ENCODE assay signal across 8 cellular contexts in genomic region chr19:40284501-40285352, GRCh38. TPM values are rescaled to one million over a fixed set of nuclear protein-coding genes. Genes with fewer than 3 reads are reported as not detected.
DNase-seq lines count a peak whose midpoint lies in the region; ATAC-seq and TF ChIP-seq lines count a peak whose summit lies in the region.

AKT2 (minus strand) TSS chr19:40285345; CDS start chr19:40265267, 20,078 bp downstream.

- no peak for TF ChIP-seq CTCF in epithelial cell of proximal tubule (conservative IDR thresholded peaks at IDR 0.05; ENCODE audit: low read depth, low read length)

- DNase-seq in NCI-H524 (lab: John Stamatoyannopoulos, UW) = peak; percentile 74 to 87
- no peak for DNase-seq in NCI-H524 treated with DMSO at 0.1 percent for 48 hours (lab: John Stamatoyannopoulos, UW)
- peak; percentile 40 for DNase-seq in NK-92 (lab: John Stamatoyannopoulos, UW; ENCODE audit: unreplicated experiment)
- DNase-seq in activated CD8-positive, alpha-beta memory T cell treated with anti-CD3 and anti-CD28 coated beads, Interleukin-2, amount 50 U/mL, for 4 hours = peak; percentile 82
- DNase-seq in epithelial cell of proximal tubule (ENCODE audit: low read depth) = no peak
- DNase-seq in myocyte (ENCODE audit: low read depth) = peak; percentile 27
- DNase-seq in stimulated activated CD8-positive, alpha-beta memory T cell treated with anti-CD3 and anti-CD28 coated beads, Interleukin-7, amount 100 ng/mL, for 4 hours (ENCODE audit: low read depth in 2 of 2) = peak; percentile 69 to 78

- ATAC-seq in HG03025 (IDR thresholded peaks at IDR 0.05; ENCODE audit: low FRiP score, unreplicated experiment) = peak; percentile 36

- peak within 1 kb of the TSS; percentile 73 for H3K4me3 ChIP-seq in epithelial cell of proximal tubule (ENCODE audit: low read depth, low read length)

RNA-seq across cellular contexts. Expression of gene AKT2, which starts in this region (rescaled TPM):
- total RNA-seq in epithelial cell of proximal tubule (46.4 and 77.0 TPM in 2 replicates), myocyte (91.2 and 93.3 TPM in 2 replicates)
- polyA plus RNA-seq in myocyte (2012) = 112 TPM

Comparison
In these comparisons a context has a peak if more than half of its experiments do, and no peak if none do; other contexts are left out.
1. DNase-seq: peak in NCI-H524 (2 of 2), NK-92 (single experiment), activated CD8-positive, alpha-beta memory T cell treated with anti-CD3 and anti-CD28 coated beads, Interleukin-2, amount 50 U/mL, for 4 hours (single experiment), myocyte (single experiment) and stimulated activated CD8-positive, alpha-beta memory T cell treated with anti-CD3 and anti-CD28 coated beads, Interleukin-7, amount 100 ng/mL, for 4 hours (2 of 2); none in NCI-H524 treated with DMSO at 0.1 percent for 48 hours (single experiment) and epithelial cell of proximal tubule (single experiment).